In genomic region chr5:68265347-68265746, GRCh38 we compare ENCODE assay signal across 9 cellular contexts. TPM values are rescaled to one million over a fixed set of nuclear protein-coding genes. Genes with fewer than 3 reads are reported as not detected.
DNase-seq lines count a peak whose midpoint lies in the region; ATAC-seq and TF ChIP-seq lines count a peak whose summit lies in the region.
"Had no signal": no experiment of that assay in that cellular context is flagged by ENCODE, and none has a peak within 500 bp of the region (broad histone marks: within the 10 kb centered on the region; RNA-seq: fewer than 3 reads in every experiment).

No MANE protein-coding gene starts in this region.

- H3K36me3 ChIP-seq in Peyer's patch (no peaks in the 10 kb centered on the region), lower lobe of right lung (no peaks in the 10 kb centered on the region), suprapubic skin (no peaks in the 10 kb centered on the region)

- no peak overlapping the region for H4K91ac ChIP-seq in H9 (ENCODE audit: insufficient read length, low read depth, low read length)

- no peak overlapping the region for H3K23ac ChIP-seq in H9 (ENCODE audit: insufficient read length, low read depth, low read length)

- ATAC-seq in central memory CD8-positive, alpha-beta T cell (replicated peaks; ENCODE audit: extremely low read depth, poor library complexity, severe bottlenecking), result peak; percentile 25
- peak; percentile 9 to 18 for ATAC-seq in lower lobe of right lung
- ATAC-seq in GM21515 (IDR thresholded peaks at IDR 0.05; ENCODE audit: unreplicated experiment), result no peak

- H3K27me3 Mint-ChIP-seq in central memory CD8-positive, alpha-beta T cell, result no peaks in the 10 kb centered on the region
- H3K27me3 Mint-ChIP-seq in H9 (ENCODE audit: low read depth), result no peaks in the 10 kb centered on the region

- peak overlapping the region; percentile 43 for H3K4me3 Mint-ChIP-seq in central memory CD8-positive, alpha-beta T cell
- no peak overlapping the region for H3K4me3 Mint-ChIP-seq in H9

- H3K36me3 Mint-ChIP-seq in central memory CD8-positive, alpha-beta T cell (ENCODE audit: insufficient read depth), result peaks cover 4% of the 10 kb centered on the region
- peaks cover 0 to 15% (median 3%) of the 10 kb centered on the region in 3 experiments; a peak in 4 of 7 replicates for H3K36me3 Mint-ChIP-seq in H9 (ENCODE audit: insufficient read depth in 1 of 3, low read depth in 3 of 3)

- H3K27ac Mint-ChIP-seq in central memory CD8-positive, alpha-beta T cell (ENCODE audit: low read depth), result peak overlapping the region; percentile 94
- H3K27ac Mint-ChIP-seq in H9, result no peak overlapping the region; a peak in 2 of 7 replicates

- TF ChIP-seq EP300 in suprapubic skin (IDR thresholded peaks at IDR 0.05), result no peak

- no peak overlapping the region for H2BK5ac ChIP-seq in H9 (ENCODE audit: insufficient read length, low read length)

- no peak overlapping the region for H4K8ac ChIP-seq in H9 (replicated peaks; ENCODE audit: insufficient read length, low read depth, low read length)

- H4K20me1 ChIP-seq in H9 (ENCODE audit: control insufficient read depth, insufficient read depth, insufficient read length), result no peaks in the 10 kb centered on the region

- TF ChIP-seq CTCF in Peyer's patch (IDR thresholded peaks at IDR 0.05), result no peak
- no peak for TF ChIP-seq CTCF in lower lobe of right lung (IDR thresholded peaks at IDR 0.05)
- TF ChIP-seq CTCF in suprapubic skin (IDR thresholded peaks at IDR 0.05), result no peak
- no peak for TF ChIP-seq CTCF in H9 (conservative IDR thresholded peaks at IDR 0.05)

- H3K9ac ChIP-seq in H9 (ENCODE audit: extremely low read depth, insufficient read length, low read length), result no peak overlapping the region

- H3K27ac ChIP-seq in Peyer's patch, result peak overlapping the region in 3 of 4 donors; percentile 29 to 82 (median 76)
- H3K27ac ChIP-seq in lower lobe of right lung, result peak overlapping the region; percentile 59
- peak overlapping the region; percentile 16 for H3K27ac ChIP-seq in suprapubic skin
- no peak overlapping the region for H3K27ac ChIP-seq in H9 (ENCODE audit: insufficient read length, low read depth, low read length)

- WGBS in suprapubic skin, result 12% methylated on average over 2 of the region's 2 CpGs
- WGBS in H9 (ENCODE audit: extremely low coverage, insufficient read length, low lambda C conversion rate), result no CpG with 5 or more reads among the region's 2 CpGs

- H4K5ac ChIP-seq in H9 (ENCODE audit: insufficient read length, low read depth, low read length), result no peak overlapping the region

- no peak overlapping the region for H2BK15ac ChIP-seq in H9 (ENCODE audit: low read depth, low read length)

- H3K4me1 Mint-ChIP-seq in central memory CD8-positive, alpha-beta T cell, result peaks cover 77% of the 10 kb centered on the region
- no peaks in the 10 kb centered on the region for H3K4me1 Mint-ChIP-seq in H9

- intact Hi-C loops in lower lobe of right lung (cut with DNase I), result no loop called here

- no peak overlapping the region for H3K14ac ChIP-seq in H9 (ENCODE audit: insufficient read depth, low read length)

- no peak overlapping the region for H2BK12ac ChIP-seq in H9 (ENCODE audit: insufficient read length, low read depth, low read length)

- H3K56ac ChIP-seq in H9 (ENCODE audit: insufficient read length, low read depth, low read length), result no peak overlapping the region

- H3K4ac ChIP-seq in H9 (ENCODE audit: low read depth, low read length), result no peak overlapping the region

- no peak overlapping the region for H2AFZ ChIP-seq in H9 (ENCODE audit: low read length)

- no peaks in the 10 kb centered on the region for H3K79me1 ChIP-seq in H9 (ENCODE audit: insufficient read depth, low read depth, low read length, poor library complexity, severe bottlenecking)

- H3K27me3 ChIP-seq in Peyer's patch (no peaks in the 10 kb centered on the region), lower lobe of right lung (ENCODE audit: low read depth) (no peaks in the 10 kb centered on the region), suprapubic skin (no peaks in the 10 kb centered on the region), H9 (ENCODE audit: insufficient read depth, low read length) (no peaks in the 10 kb centered on the region)

- H3K18ac ChIP-seq in H9 (ENCODE audit: insufficient read length, low read depth, low read length), result no peak overlapping the region

- no peaks in the 10 kb centered on the region for H3K23me2 ChIP-seq in H9 (ENCODE audit: insufficient read length, low read depth, low read length, poor library complexity, severe bottlenecking)

- no peak for TF ChIP-seq POLR2A in Peyer's patch (IDR thresholded peaks at IDR 0.05)
- no peak for TF ChIP-seq POLR2A in suprapubic skin (IDR thresholded peaks at IDR 0.05)

- peaks cover 0 to 78% (median 23%) of the 10 kb centered on the region in 4 donors for H3K4me1 ChIP-seq in Peyer's patch
- peaks cover 94% of the 10 kb centered on the region for H3K4me1 ChIP-seq in lower lobe of right lung
- peaks cover 90% of the 10 kb centered on the region for H3K4me1 ChIP-seq in suprapubic skin
- H3K4me1 ChIP-seq in H9 (ENCODE audit: insufficient read depth, low read length), result no peaks in the 10 kb centered on the region

- no peaks in the 10 kb centered on the region for H3K9me3 Mint-ChIP-seq in central memory CD8-positive, alpha-beta T cell
- peaks cover 3 to 14% of the 10 kb centered on the region in 2 experiments; a peak in 2 of 5 replicates for H3K9me3 Mint-ChIP-seq in H9

- H3K9me3 ChIP-seq in Peyer's patch (no peaks in the 10 kb centered on the region), lower lobe of right lung (no peaks in the 10 kb centered on the region), suprapubic skin (no peaks in the 10 kb centered on the region), H9 (ENCODE audit: control insufficient read depth, low read depth, low read length) (no peaks in the 10 kb centered on the region)

- H3T11ph ChIP-seq in H9 (ENCODE audit: low read length), result no peak overlapping the region

- no peak overlapping the region for H2BK120ac ChIP-seq in H9 (ENCODE audit: low read depth, low read length, poor library complexity, severe bottlenecking)

- no peak overlapping the region for H2BK20ac ChIP-seq in H9 (ENCODE audit: low read depth, low read length, poor library complexity, severe bottlenecking)

- H3K4me3 ChIP-seq in Peyer's patch (no peak overlapping the region), lower lobe of right lung (no peak overlapping the region), suprapubic skin (no peak overlapping the region)

- no peaks in the 10 kb centered on the region for H3K79me2 ChIP-seq in H9 (ENCODE audit: insufficient read depth, low read length)

- DNase-seq in Peyer's patch (no peak), lower lobe of right lung (no peak), suprapubic skin (ENCODE audit: low spot score in 2 of 2) (no peak), DMS114 treated with DMSO at 0.1 percent for 48 hours (lab: John Stamatoyannopoulos, UW; ENCODE audit: unreplicated experiment) (no peak), inferior parietal cortex (ENCODE audit: extremely low spot score) (no peak), H9 (no peak)
- DNase-seq in central memory CD8-positive, alpha-beta T cell (ENCODE audit: low spot score in 2 of 2), result no peak
- DNase-seq: activated effector memory CD4-positive, alpha-beta T cell treated with anti-CD3 and anti-CD28 coated beads, Interleukin-2, amount 50 U/mL, for 16 hours had no signal

- no peak overlapping the region for H2AK5ac ChIP-seq in H9 (ENCODE audit: insufficient read length, low read length)

- no peak overlapping the region for H3K4me2 ChIP-seq in H9 (ENCODE audit: insufficient read depth, insufficient read length, low read length)

RNA-seq across cellular contexts. Expression of gene PIK3R1, which starts 49.8 kb away (rescaled TPM):
- total RNA-seq in Peyer's patch (100 to 1,000 TPM in 1 of 4 donors, 10 to 100 TPM in 3; 69.3 to 113 (median 87.5) TPM), lower lobe of right lung (122 TPM), suprapubic skin (100 to 1,000 TPM in 3 of 4 donors, 10 to 100 TPM in 1; 96.5 to 257 (median 181) TPM), H9 (2021) (10.6 and 11.3 TPM in 2 replicates)
